17 cellular contexts compared by ENCODE assay signal in the genomic region with DNA sequence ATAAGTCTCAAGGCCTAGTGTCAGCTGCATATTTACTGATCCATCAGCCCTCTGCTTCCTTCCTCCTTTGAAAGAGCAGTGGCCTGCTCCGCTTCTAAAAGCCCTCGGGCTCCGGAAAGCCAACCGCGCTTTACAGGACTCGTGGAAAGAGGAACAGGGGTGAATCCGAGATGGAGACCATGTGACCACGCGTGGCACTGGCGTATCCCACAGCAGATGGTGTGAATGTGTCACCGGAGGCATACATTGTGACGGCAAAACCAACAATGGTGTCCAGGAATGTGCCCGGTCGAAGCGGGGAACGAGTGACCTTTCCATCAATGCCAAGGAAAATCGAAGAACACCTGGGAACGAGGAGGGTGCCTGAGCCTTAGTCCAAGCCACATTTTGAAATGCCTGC.
"Had no signal": no experiment of that assay in that cellular context is flagged by ENCODE, and none has a peak within 500 bp of the region (broad histone marks: within the 10 kb centered on the region; RNA-seq: fewer than 3 reads in every experiment).

No MANE protein-coding gene starts in this region.

- H3K4me1 ChIP-seq: foreskin keratinocyte, suprapubic skin, thyroid gland, upper lobe of left lung, vagina had no signal

- H3K9me3 ChIP-seq: ovary, thyroid gland, vagina had no signal

- H3K27me3 Mint-ChIP-seq: progenitor cell of endocrine pancreas had no signal

- H3K27ac ChIP-seq: foreskin keratinocyte, ovary, suprapubic skin, thyroid gland, upper lobe of left lung, vagina had no signal

- FAIRE-seq: colon had no signal

- H3K4me3 ChIP-seq: ovary, smooth muscle cell, suprapubic skin, thyroid gland, upper lobe of left lung, vagina had no signal

- ATAC-seq: foreskin keratinocyte; natural killer cell; right cardiac atrium; stimulated activated naive CD8-positive, alpha-beta T cell treated with anti-CD3 and anti-CD28 coated beads, Interleukin-15, Interleukin-2, amounts not matched to agents 100 U/mL and 50 U/mL, for 24 hours had no signal

- H3K36me3 ChIP-seq: ovary, suprapubic skin, thyroid gland, upper lobe of left lung, vagina had no signal

- DNase-seq: dermis blood vessel endothelial cell; foreskin keratinocyte; mammary epithelial cell; natural killer cell; ovary; stimulated activated CD4-positive, alpha-beta T cell treated with anti-CD3 and anti-CD28 coated beads, Interleukin-2, amount 100 ng/mL, for 48 hours; stimulated activated naive CD8-positive, alpha-beta T cell treated with anti-CD3 and anti-CD28 coated beads, Interleukin-15, Interleukin-2, amounts not matched to agents 100 U/mL and 50 U/mL, for 24 hours; thyroid gland had no signal

- H3K27me3 ChIP-seq: foreskin keratinocyte, ovary, suprapubic skin, thyroid gland, upper lobe of left lung, vagina had no signal

- H3K4me1 Mint-ChIP-seq: mesothelial cell of epicardium, natural killer cell, neural crest cell had no signal

- H3K27ac Mint-ChIP-seq: mesothelial cell of epicardium, natural killer cell, progenitor cell of endocrine pancreas had no signal

- H3K4me3 Mint-ChIP-seq: mesothelial cell of epicardium, natural killer cell, neural crest cell had no signal
